ENCODE assay signal across 15 cellular contexts in genomic region chr7:7829667-7830066, GRCh38.
DNase-seq lines count a peak whose midpoint lies in the region; ATAC-seq, FAIRE-seq and TF ChIP-seq lines count a peak whose summit lies in the region.
"Had no signal": no experiment of that assay in that cellular context is flagged by ENCODE, and none has a peak within 500 bp of the region (broad histone marks: within the 10 kb centered on the region; RNA-seq: fewer than 3 reads in every experiment).

No MANE protein-coding gene starts in this region.

- POLR2A ChIA-PET in PC-3 (lab: Charles Lee; ENCODE audit: unreplicated experiment) = no interaction called here

- H3K27ac ChIP-seq in PC-3 (ENCODE audit: low read length) = no peak overlapping the region
- no peak overlapping the region for H3K27ac ChIP-seq in right cardiac atrium (ENCODE audit: low read length)
- H3K27ac ChIP-seq: BLaER1 treated with 17β-estradiol and CSF1 and Interleukin-3, amounts not matched to agents 10 nM and 100 nM; left ventricle myocardium inferior; ovary had no signal

- no peaks in the 10 kb centered on the region for H3K9me3 ChIP-seq in PC-3 (ENCODE audit: low read length)
- H3K9me3 ChIP-seq in right cardiac atrium (ENCODE audit: control insufficient read depth, low read length) = no peaks in the 10 kb centered on the region
- H3K9me3 ChIP-seq: left ventricle myocardium inferior, ovary had no signal

- intact Hi-C loops in PC-3 (cut with micrococcal nuclease) = no loop called here
- intact Hi-C loops in right cardiac atrium (cut with DNase I) = no loop called here

- H3K4me1 ChIP-seq in PC-3 (ENCODE audit: insufficient read depth, low read length) = peaks cover 9% of the 10 kb centered on the region
- H3K4me1 ChIP-seq in right cardiac atrium (ENCODE audit: control insufficient read depth, insufficient read depth, low read length) = peaks cover 2% of the 10 kb centered on the region
- H3K4me1 ChIP-seq: left ventricle myocardium inferior had no signal

- no peaks in the 10 kb centered on the region for H3K9me2 ChIP-seq in PC-3 (replicated peaks; ENCODE audit: low read length)

- ATAC-seq in PC-3 = peak; percentile 68; the same call in 1 of the 2 replicates
- ATAC-seq in esophagus mucosa = peak; percentile 70
- ATAC-seq in HG02885 (IDR thresholded peaks at IDR 0.05; ENCODE audit: poor library complexity, unreplicated experiment) = no peak
- no peak for ATAC-seq in right cardiac atrium

- no peaks in the 10 kb centered on the region for H4K20me1 ChIP-seq in PC-3 (ENCODE audit: low read length)
- H4K20me1 ChIP-seq: BLaER1 treated with 17β-estradiol and CSF1 and Interleukin-3, amounts not matched to agents 10 nM and 100 nM had no signal

- 93% methylated on average over 2 of the region's 2 CpGs for WGBS in right cardiac atrium

- no TSS peak for BruUV-seq in PC-3 (replicated peaks; lab: Mats Ljungman, UMichigan)

- H3K27me3 ChIP-seq in PC-3 (ENCODE audit: low read length) (no peaks in the 10 kb centered on the region), right cardiac atrium (ENCODE audit: control insufficient read depth, insufficient read depth) (no peaks in the 10 kb centered on the region)
- H3K27me3 ChIP-seq: BLaER1 treated with 17β-estradiol and CSF1 and Interleukin-3, amounts not matched to agents 10 nM and 100 nM; ovary had no signal

- no peaks in the 10 kb centered on the region for H3K36me3 ChIP-seq in PC-3 (ENCODE audit: low read depth, low read length)
- H3K36me3 ChIP-seq: left ventricle myocardium inferior, ovary had no signal

- CTCF ChIA-PET in PC-3 (lab: Charles Lee) = no interaction called here

- no peaks in the 10 kb centered on the region for H3F3A ChIP-seq in PC-3 (ENCODE audit: low read length, unreplicated experiment)

- H3K4me2 ChIP-seq in PC-3 (ENCODE audit: low read length) = no peak overlapping the region
- H3K4me2 ChIP-seq: BLaER1 treated with 17β-estradiol and CSF1 and Interleukin-3, amounts not matched to agents 10 nM and 100 nM had no signal

- H2AFZ ChIP-seq in PC-3 (ENCODE audit: low read length) = no peak overlapping the region

- DNase-seq in PC-3 (no peak), renal cortical epithelial cell (ENCODE audit: low read depth) (peak; percentile 56), putamen (ENCODE audit: low spot score) (no peak), right cardiac atrium (no peak)
- DNase-seq: activated CD8-positive, alpha-beta T cell treated with anti-CD3 and anti-CD28 coated beads for 36 hours; anterior cingulate cortex; hypothalamus; left ventricle myocardium inferior; NCI-H1048; ovary; stimulated activated CD4-positive, alpha-beta T cell treated with anti-CD3 and anti-CD28 coated beads, Interleukin-12 subunit alpha, Interleukin-12 subunit beta, amount 100 ng/mL, for 4 hours had no signal

- H3K4me3 ChIP-seq in PC-3 (ENCODE audit: low read length) (no peak overlapping the region), right cardiac atrium (ENCODE audit: low read length) (no peak overlapping the region)
- H3K4me3 ChIP-seq: BLaER1 treated with 17β-estradiol and CSF1 and Interleukin-3, amounts not matched to agents 10 nM and 100 nM; left ventricle myocardium inferior; ovary had no signal

- no peaks in the 10 kb centered on the region for H3K79me2 ChIP-seq in PC-3 (ENCODE audit: low read length)

- H3K9ac ChIP-seq in PC-3 (ENCODE audit: low read length) = no peak overlapping the region
- H3K9ac ChIP-seq: BLaER1 treated with 17β-estradiol and CSF1 and Interleukin-3, amounts not matched to agents 10 nM and 100 nM had no signal

- no peak for TF ChIP-seq CTCF in PC-3 (conservative IDR thresholded peaks at IDR 0.05; ENCODE audit: low read depth, low read length)

- peak; percentile 85 for FAIRE-seq in G401.6 (lab: Jason Lieb, UNC)

Comparison
In these comparisons a context has a peak if more than half of its experiments do, and no peak if none do; other contexts are left out.
1. ATAC-seq: peak in PC-3 (single experiment) and esophagus mucosa (single experiment); none in HG02885 (single experiment) and right cardiac atrium (0 of 2).